In the genomic region with DNA sequence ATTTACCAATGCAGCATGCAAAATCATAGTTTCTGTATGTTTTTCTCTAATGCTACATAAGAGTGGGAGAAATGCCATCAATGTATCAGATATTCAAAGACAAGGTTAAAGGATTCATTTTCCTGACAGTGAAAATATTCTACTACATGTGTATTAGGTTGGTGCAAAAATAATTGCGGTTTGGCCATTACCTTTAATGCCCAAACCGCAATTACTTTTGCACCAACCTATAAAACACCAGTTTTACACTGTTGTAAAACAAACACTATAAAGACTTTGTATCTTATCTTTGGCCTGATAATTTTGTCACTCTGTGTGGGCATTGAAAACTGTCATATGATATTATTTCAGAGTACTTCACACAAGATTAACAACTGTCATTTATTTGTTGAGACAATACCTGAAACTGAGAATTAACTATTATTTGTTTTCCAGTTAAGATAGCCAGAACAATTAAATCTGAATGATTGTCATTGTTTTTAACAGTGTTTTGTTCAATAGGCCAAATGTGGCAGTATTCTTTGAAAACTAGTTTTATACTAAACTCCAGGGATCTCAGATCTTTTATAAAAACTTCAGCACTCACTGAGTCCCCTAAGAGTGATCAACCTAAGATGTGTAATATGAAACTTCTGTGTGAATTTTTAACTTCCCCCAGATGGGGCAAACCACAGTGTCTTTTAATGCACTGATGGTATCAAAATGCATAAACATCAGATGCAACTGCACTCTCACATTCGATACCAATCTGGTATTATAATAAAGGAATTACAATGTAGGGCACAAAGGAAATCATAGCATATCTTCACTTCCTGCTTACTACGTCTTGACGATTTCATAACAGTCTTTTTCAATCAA, we compare ENCODE assay signal across 26 cellular contexts. TPM values are rescaled to one million over a fixed set of nuclear protein-coding genes. Genes with fewer than 3 reads are reported as not detected.
DNase-seq lines count a peak whose midpoint lies in the region; ATAC-seq, FAIRE-seq and TF ChIP-seq lines count a peak whose summit lies in the region.
"Had no signal": no experiment of that assay in that cellular context is flagged by ENCODE, and none has a peak within 500 bp of the region (broad histone marks: within the 10 kb centered on the region; RNA-seq: fewer than 3 reads in every experiment).

No MANE protein-coding gene starts in this region.

- no peaks in the 10 kb centered on the region for H3K9me3 ChIP-seq in K562 (replicated peaks; ENCODE audit: control insufficient read depth, insufficient read depth, low read depth, low read length)
- H3K9me3 ChIP-seq: BLaER1, SJCRH30 had no signal

- TF ChIP-seq CTCF in K562 (IDR thresholded peaks at IDR 0.05 in 2 of 3, conservative IDR thresholded peaks at IDR 0.05 in 1 of 3; ENCODE audit: insufficient read depth in 2 of 3, low read depth in 1 of 3, low read length in 3 of 3) = no peak

- no peak for TF ChIP-seq POLR2A in K562 (conservative IDR thresholded peaks at IDR 0.05)

- TF ChIP-seq EP300 in K562 (IDR thresholded peaks at IDR 0.05; ENCODE audit: low read length) = no peak

- no peaks in the 10 kb centered on the region for H3K36me3 ChIP-seq in K562 (ENCODE audit: control insufficient read depth, insufficient read depth, low read length)
- H3K36me3 ChIP-seq: BLaER1, SJCRH30 had no signal

- no peak for FAIRE-seq in K562 (lab: Jason Lieb, UNC)
- FAIRE-seq: D721Med, GM12891 had no signal

- H3K9ac ChIP-seq in K562 (ENCODE audit: insufficient read depth in 1 of 2, low read depth in 2 of 2, low read length in 2 of 2) = no peak overlapping the region
- H3K9ac ChIP-seq: BLaER1 had no signal

- no peak for TF ChIP-seq RAD21 in K562 (CRISPR knock-in tag; conservative IDR thresholded peaks at IDR 0.05 in 1 of 2, IDR thresholded peaks at IDR 0.05 in 1 of 2)

- no peak overlapping the region for H2AFZ ChIP-seq in K562 (ENCODE audit: low read depth, low read length)
- H2AFZ ChIP-seq: PC-9 had no signal

- H3K4me2 ChIP-seq in K562 (ENCODE audit: insufficient read depth, low read length) = no peak overlapping the region
- H3K4me2 ChIP-seq: BLaER1, PC-9 had no signal

- no peaks in the 10 kb centered on the region for H3K79me2 ChIP-seq in K562 (ENCODE audit: control insufficient read depth, insufficient read depth, low read length)

- H3K27me3 ChIP-seq in K562 (ENCODE audit: control insufficient read depth in 2 of 2, insufficient read depth in 2 of 2, low read length in 2 of 2) = no peaks in the 10 kb centered on the region
- H3K27me3 ChIP-seq: BLaER1, SJCRH30 had no signal

- peak; percentile 0 for DNase-seq in NCI-H2171 treated with DMSO at 0.1 percent for 48 hours (lab: John Stamatoyannopoulos, UW)
- DNase-seq in NCI-H2171 (lab: John Stamatoyannopoulos, UW) = no peak
- peak; percentile 49 for DNase-seq in HT-29 (ENCODE audit: low spot score)
- DNase-seq in K562 (ENCODE audit: extremely low read depth in 1 of 4, low spot score in 3 of 4) = peak in 1 of 4 experiments; percentile 0
- no peak for DNase-seq in DMS79 (lab: John Stamatoyannopoulos, UW)
- DNase-seq in occipital lobe (lab: John Stamatoyannopoulos, UW) = no peak
- DNase-seq: CD4-positive, CD25-positive, alpha-beta regulatory T cell; GF-D8; Karpas-422; NCI-H1092 treated with DMSO at 0.1 percent for 48 hours; NCI-H1436; NCI-H187; NCI-H2081 treated with DMSO at 0.1 percent for 48 hours; NCI-H446 treated with DMSO at 0.1 percent for 48 hours; NCI-H526; NCI-H82; PC-9; SJCRH30; T-helper 1 cell had no signal

- POLR2A ChIA-PET in K562 (lab: Yijun Ruan, JAX) = no interaction called here

- no peak overlapping the region for H3K27ac ChIP-seq in K562 (ENCODE audit: extremely low read depth, low read depth, low read length)
- H3K27ac ChIP-seq: BLaER1, PC-9, SJCRH30 had no signal

- in situ Hi-C loops in K562 (cut with MboI) = no loop called here

- H3K4me1 ChIP-seq in K562 (replicated peaks in 1 of 2; ENCODE audit: control insufficient read depth in 2 of 2, insufficient read depth in 2 of 2, low read length in 2 of 2) = no peaks in the 10 kb centered on the region
- H3K4me1 ChIP-seq: BLaER1 had no signal

- BruUV-seq in K562 (replicated peaks; lab: Mats Ljungman, UMichigan) = no TSS peak

- WGBS in K562 (ENCODE audit: insufficient coverage, low coverage, missing lambda C conversion rate) = 0% methylated on average over 5 of the region's 5 CpGs

- intact Hi-C loops in K562 (cut with micrococcal nuclease) = no loop called here

- H3K9me1 ChIP-seq in K562 (ENCODE audit: control insufficient read depth, insufficient read depth, low read length) = no peaks in the 10 kb centered on the region

- no peaks in the 10 kb centered on the region for H4K20me1 ChIP-seq in K562 (replicated peaks; ENCODE audit: control insufficient read depth, insufficient read depth, low read length)
- H4K20me1 ChIP-seq: BLaER1 had no signal

- ATAC-seq in K562 (no peak), HG02884 (IDR thresholded peaks at IDR 0.05; ENCODE audit: unreplicated experiment) (no peak)
- ATAC-seq: HCT116, Right ventricle myocardium inferior had no signal

- CTCF ChIA-PET in K562 (lab: Yijun Ruan, JAX; ENCODE audit: low intra/inter-chr PET ratio) = no interaction called here

- H3K4me3 ChIP-seq in K562 = no peak overlapping the region
- H3K4me3 ChIP-seq: BLaER1, PC-9, SJCRH30 had no signal

RNA-seq across cellular contexts. Expression of a gene that starts 53.8 kb away (rescaled TPM):
- 0.18 and 0.31 TPM in 2 replicates for total RNA-seq in HT-29 (2014; rRNA removed; shearing (Covaris generic))
- total RNA-seq in K562 (2011; cell fraction: chromatin; rRNA removed; ENCODE audit: low replicate concordance) = not detected in 2 replicates
- total RNA-seq in K562 (2011; cell fraction: nucleolus; rRNA removed) = not detected in 2 replicates
- not detected in 2 replicates for total RNA-seq in K562 (2011; cell fraction: nucleoplasm; rRNA removed)
- not detected in 2 replicates for total RNA-seq in K562 (2014; rRNA removed)
- not detected in 2 replicates for total RNA-seq in K562 (2014; rRNA removed; fragmentation: Illumina TruSeq; extraction: Trizol)
- not detected in 2 replicates for total RNA-seq in K562 (2015; rRNA removed; fragmentation: Illumina TruSeq; extraction: Trizol)
- total RNA-seq in K562 (2021) = 0.09 and 0.22 TPM in 2 replicates
- polyA plus RNA-seq in K562 (2011; rRNA removed) = not detected in 2 replicates
- polyA plus RNA-seq in K562 (2011; cell fraction: cytosol; rRNA removed) = under 0.01 TPM in 1 of 2 replicates, not detected in the other
- 0.03 TPM in 1 of 2 replicates, not detected in the other for polyA plus RNA-seq in K562 (2011; cell fraction: nucleus; rRNA removed)
- under 0.01 and 0.01 TPM in 2 replicates for polyA plus RNA-seq in K562 (2012)
- not detected in 2 replicates for polyA plus RNA-seq in K562 (2014; fragmentation: Illumina TruSeq; extraction: Trizol)
- under 1 TPM in 1 of 2 experiments, not detected in 1; 0.01 TPM for polyA plus RNA-seq in K562 (2014; fragmentation: Nextera tagmentation; extraction: Ambion mirVana)
- polyA plus RNA-seq in K562 (2014; rRNA removed) = not detected in 2 replicates
- polyA minus RNA-seq in K562 (2011; rRNA and poly(A)+ RNA removed) = 0.09 TPM in 1 of 2 replicates, not detected in the other
- polyA minus RNA-seq in K562 (2011; cell fraction: cytosol; rRNA and poly(A)+ RNA removed) = not detected in 2 replicates
- polyA minus RNA-seq in K562 (2011; cell fraction: nucleus; rRNA and poly(A)+ RNA removed) = 0.13 and 0.33 TPM in 2 replicates
- 8.6 TPM for total RNA-seq in occipital lobe
- total RNA-seq: CD4-positive, CD25-positive, alpha-beta regulatory T cell had no signal
- polyA plus RNA-seq: CD4-positive, CD25-positive, alpha-beta regulatory T cell; IgD-negative memory B cell had no signal

Comparison
In these comparisons a context has a peak if more than half of its experiments do, and no peak if none do; other contexts are left out.
1. DNase-seq: peak in NCI-H2171 treated with DMSO at 0.1 percent for 48 hours (single experiment) and HT-29 (single experiment); none in NCI-H2171 (single experiment), DMS79 (single experiment) and occipital lobe (single experiment).